In the genomic region with DNA sequence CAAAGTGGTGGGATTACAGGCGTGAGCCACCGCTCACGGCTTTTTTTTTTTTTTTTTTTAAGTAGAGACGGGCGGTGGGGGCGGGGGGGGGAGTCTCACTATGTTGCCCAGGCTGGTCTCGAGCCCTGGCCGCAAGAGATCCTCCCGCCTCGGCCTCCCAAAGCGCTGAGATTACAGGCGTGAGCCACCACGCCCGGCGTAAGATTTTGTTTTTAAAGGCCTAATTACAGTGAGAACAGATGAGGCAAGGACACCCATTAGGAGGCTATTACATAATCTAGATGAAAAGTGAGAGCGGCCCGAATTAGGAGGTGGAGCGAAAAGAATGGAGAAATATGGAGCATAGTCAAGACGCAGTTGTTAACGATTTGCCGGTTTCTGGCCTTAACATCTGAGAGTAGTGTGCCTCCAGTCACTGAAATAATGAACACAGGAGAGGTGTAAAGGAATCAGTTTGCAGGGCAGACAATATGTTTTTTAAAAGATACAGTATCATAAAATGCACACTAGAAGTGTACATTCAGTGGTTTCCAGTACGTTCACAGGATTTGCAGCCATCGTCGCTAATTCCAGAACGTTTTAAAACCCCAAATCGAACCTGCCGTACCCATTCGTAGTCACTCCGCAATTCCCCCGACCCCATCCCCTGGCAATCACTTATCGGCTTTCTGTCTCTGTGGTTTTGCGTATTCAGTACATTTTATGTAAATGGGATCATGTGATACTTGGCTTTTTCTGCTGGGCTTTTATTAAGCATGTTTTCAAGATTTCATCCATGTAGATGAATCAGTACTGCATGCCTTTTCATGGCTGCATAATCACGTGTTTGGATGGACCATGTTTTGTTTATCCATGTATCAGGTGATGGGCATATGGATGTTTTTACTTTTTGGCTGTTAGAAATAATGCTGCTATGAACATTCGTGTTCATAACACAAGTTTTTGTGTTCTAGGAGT, we compare ENCODE assay signal across 8 cellular contexts. TPM values are rescaled to one million over a fixed set of nuclear protein-coding genes. Genes with fewer than 3 reads are reported as not detected.
DNase-seq lines count a peak whose midpoint lies in the region; ATAC-seq lines count a peak whose summit lies in the region.

No MANE protein-coding gene starts in this region.

- WGBS in neuronal stem cell (ENCODE audit: extremely low coverage in 2 of 2, insufficient read length in 2 of 2, insufficient replicate concordance in 1 of 2), 2 donors = no CpG with 5 or more reads among the region's 34 CpGs

- no peak overlapping the region for H3K27ac ChIP-seq in effector memory CD4-positive, alpha-beta T cell (ENCODE audit: insufficient read depth, low read length, poor library complexity, severe bottlenecking)
- no peak overlapping the region for H3K27ac ChIP-seq in neuronal stem cell (replicated peaks; ENCODE audit: low read length)

- DNase-seq in COLO829 (ENCODE audit: low spot score) = peak; percentile 24
- peak; percentile 70 for DNase-seq in NOMO-1 treated with DMSO at 0.1 percent for 48 hours (lab: John Stamatoyannopoulos, UW; ENCODE audit: unreplicated experiment)
- no peak for DNase-seq in effector memory CD4-positive, alpha-beta T cell
- DNase-seq in neuronal stem cell (ENCODE audit: low spot score) = no peak
- no peak for DNase-seq in NK-92 treated with Interleukin-12 subunit alpha and Interleukin-12 subunit beta, amount 100 ng/mL, for 24 hours (lab: John Stamatoyannopoulos, UW)
- no peak for DNase-seq in pons (ENCODE audit: low spot score)
- no peak for DNase-seq in stimulated activated CD4-positive, alpha-beta T cell treated with anti-CD3 and anti-CD28 coated beads, Interleukin-2, amount 100 ng/mL, for 24 hours

- H3K4me3 ChIP-seq in effector memory CD4-positive, alpha-beta T cell (ENCODE audit: insufficient read depth, low read depth, low read length, poor library complexity, severe bottlenecking) = peak overlapping the region; percentile 96
- H3K4me3 ChIP-seq in neuronal stem cell (ENCODE audit: low read length in 2 of 2) = peak overlapping the region in 1 of 2 donors; percentile 69

- H2AK5ac ChIP-seq in neuronal stem cell (ENCODE audit: low read depth, low read length) = no peak overlapping the region

- no peak overlapping the region for H3K23ac ChIP-seq in neuronal stem cell (ENCODE audit: low read depth, low read length, poor library complexity)

- H3K4ac ChIP-seq in neuronal stem cell (ENCODE audit: low read length) = no peak overlapping the region

- H4K91ac ChIP-seq in neuronal stem cell (ENCODE audit: low read depth, low read length, poor library complexity) = no peak overlapping the region

- no peak overlapping the region for H2BK5ac ChIP-seq in neuronal stem cell (ENCODE audit: low read length)

- peak overlapping the region; percentile 99 for H2AFZ ChIP-seq in neuronal stem cell (ENCODE audit: low read length)

- peaks cover 16% of the 10 kb centered on the region for H3K4me1 ChIP-seq in effector memory CD4-positive, alpha-beta T cell (ENCODE audit: control insufficient read depth, insufficient read depth, low read length, poor library complexity, severe bottlenecking)
- H3K4me1 ChIP-seq in neuronal stem cell (ENCODE audit: control insufficient read depth in 2 of 2, insufficient read depth in 1 of 2, low read depth in 1 of 2, low read length in 2 of 2) = peaks cover 5 to 8% of the 10 kb centered on the region in 2 donors

- no peak overlapping the region for H3K18ac ChIP-seq in neuronal stem cell (ENCODE audit: low read length)

- H4K8ac ChIP-seq in neuronal stem cell (ENCODE audit: low read depth, low read length) = no peak overlapping the region

- H3K9ac ChIP-seq in neuronal stem cell (ENCODE audit: low read depth, low read length, poor library complexity) = no peak overlapping the region

- no peak overlapping the region for H3K4me2 ChIP-seq in neuronal stem cell (ENCODE audit: insufficient read depth, low read length, poor library complexity, severe bottlenecking)

- H3K9me3 ChIP-seq in effector memory CD4-positive, alpha-beta T cell (ENCODE audit: control insufficient read depth, low read length) = no peaks in the 10 kb centered on the region
- no peaks in the 10 kb centered on the region for H3K9me3 ChIP-seq in neuronal stem cell (replicated peaks in 1 of 2; ENCODE audit: control insufficient read depth in 2 of 2, insufficient read depth in 1 of 2, low read depth in 1 of 2, low read length in 2 of 2)

- no peak overlapping the region for H2BK12ac ChIP-seq in neuronal stem cell (ENCODE audit: low read length)

- no peaks in the 10 kb centered on the region for H3K27me3 ChIP-seq in effector memory CD4-positive, alpha-beta T cell (replicated peaks; ENCODE audit: control insufficient read depth, insufficient read depth, low read length, poor library complexity, severe bottlenecking)
- no peaks in the 10 kb centered on the region for H3K27me3 ChIP-seq in neuronal stem cell (ENCODE audit: control insufficient read depth in 3 of 3, insufficient read depth in 3 of 3, low read depth in 1 of 3, low read length in 3 of 3)

- no peak for ATAC-seq in GM21381 (IDR thresholded peaks at IDR 0.05; ENCODE audit: unreplicated experiment)

- no peak overlapping the region for H3K14ac ChIP-seq in neuronal stem cell (ENCODE audit: low read length)

- H2BK120ac ChIP-seq in neuronal stem cell (ENCODE audit: low read depth, low read length) = no peak overlapping the region

- no peak overlapping the region for H2BK15ac ChIP-seq in neuronal stem cell (ENCODE audit: low read length)

- peaks cover 5% of the 10 kb centered on the region for H3K79me1 ChIP-seq in neuronal stem cell (ENCODE audit: low read depth, low read length)

- peaks cover 5% of the 10 kb centered on the region for H3K36me3 ChIP-seq in effector memory CD4-positive, alpha-beta T cell (ENCODE audit: control insufficient read depth, insufficient read depth, low read length)
- peaks cover 4 to 32% of the 10 kb centered on the region in 2 donors for H3K36me3 ChIP-seq in neuronal stem cell (replicated peaks in 1 of 2; ENCODE audit: control insufficient read depth in 2 of 2, insufficient read depth in 2 of 2, low read length in 2 of 2)

RNA-seq across cellular contexts. Expression of a gene that starts 1.4 kb away (rescaled TPM):
- 5.9 TPM for polyA plus RNA-seq in neuronal stem cell (2013, experiment 1 of 2)
- 5.9 TPM for polyA plus RNA-seq in neuronal stem cell (2013, experiment 2 of 2)

RNA-seq across cellular contexts. Expression of a gene that starts 35.6 kb away (rescaled TPM):
- polyA plus RNA-seq in neuronal stem cell (2013, experiment 1 of 2) = 0.10 TPM
- polyA plus RNA-seq in neuronal stem cell (2013, experiment 2 of 2) = 0.06 TPM

RNA-seq across cellular contexts. Expression of a gene that starts 41.7 kb away (rescaled TPM):
- polyA plus RNA-seq in neuronal stem cell (2013, experiment 1 of 2) = 13.3 TPM
- 13.3 TPM for polyA plus RNA-seq in neuronal stem cell (2013, experiment 2 of 2)

Comparison
In these comparisons a context has a peak if more than half of its experiments do, and no peak if none do; other contexts are left out.
1. DNase-seq: peak in COLO829 (single experiment) and NOMO-1 treated with DMSO at 0.1 percent for 48 hours (single experiment); none in effector memory CD4-positive, alpha-beta T cell (0 of 3), neuronal stem cell (single experiment), NK-92 treated with Interleukin-12 subunit alpha and Interleukin-12 subunit beta, amount 100 ng/mL, for 24 hours (single experiment), pons (single experiment) and stimulated activated CD4-positive, alpha-beta T cell treated with anti-CD3 and anti-CD28 coated beads, Interleukin-2, amount 100 ng/mL, for 24 hours (0 of 2).